In the genomic region with DNA sequence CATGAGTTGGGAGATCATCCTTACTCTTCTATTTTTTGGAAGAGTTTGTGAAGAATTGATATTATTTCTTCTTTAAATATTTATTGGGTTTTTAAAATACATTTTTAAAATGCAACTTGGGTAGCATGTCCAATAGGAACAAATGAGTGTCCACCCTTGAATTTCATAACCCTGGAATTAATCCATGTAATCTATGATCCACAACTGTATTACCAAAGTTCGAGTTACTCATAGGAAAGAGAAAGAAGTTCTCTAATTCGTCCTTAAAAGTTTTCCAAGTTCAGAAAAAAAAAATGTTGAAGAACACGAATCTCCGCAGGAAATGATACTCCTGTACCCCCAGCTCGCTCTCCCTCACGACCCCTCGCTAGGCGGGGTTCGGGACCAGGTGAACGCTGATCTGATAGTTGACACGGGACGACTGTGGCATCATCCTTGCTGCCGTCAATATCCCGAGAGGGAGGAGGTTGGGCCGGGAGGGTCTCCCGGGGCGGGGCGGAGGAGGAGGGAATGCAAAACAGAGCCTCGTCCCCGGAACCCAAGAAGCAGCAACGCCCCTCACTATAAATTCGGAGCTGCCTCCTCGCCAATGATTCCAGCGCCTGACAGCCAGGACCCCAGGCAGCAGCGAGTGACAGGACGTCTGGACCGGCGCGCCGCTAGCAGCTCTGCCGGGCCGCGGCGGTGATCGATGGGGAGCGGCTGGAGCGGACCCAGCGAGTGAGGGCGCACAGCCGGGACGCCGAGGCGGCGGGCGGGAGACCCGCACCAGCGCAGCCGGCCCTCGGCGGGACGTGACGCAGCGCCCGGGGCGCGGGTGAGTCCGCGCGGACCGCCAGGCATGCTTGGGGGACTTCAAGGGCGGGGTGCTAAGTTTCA, we compare ENCODE assay signal across 1 cellular context.
TF ChIP-seq lines count a peak whose summit lies in the region.

A gene (plus strand): TSS at position 593 of the 879 bp plus-strand sequence. CDS start 43,133 bp downstream, outside the sequence.

TF ChIP-seq in HEK293, 187 proteins besides CTCF, POLR2A, EP300 and RAD21 (continued from another document):
- TF ChIP-seq, protein P1, sequence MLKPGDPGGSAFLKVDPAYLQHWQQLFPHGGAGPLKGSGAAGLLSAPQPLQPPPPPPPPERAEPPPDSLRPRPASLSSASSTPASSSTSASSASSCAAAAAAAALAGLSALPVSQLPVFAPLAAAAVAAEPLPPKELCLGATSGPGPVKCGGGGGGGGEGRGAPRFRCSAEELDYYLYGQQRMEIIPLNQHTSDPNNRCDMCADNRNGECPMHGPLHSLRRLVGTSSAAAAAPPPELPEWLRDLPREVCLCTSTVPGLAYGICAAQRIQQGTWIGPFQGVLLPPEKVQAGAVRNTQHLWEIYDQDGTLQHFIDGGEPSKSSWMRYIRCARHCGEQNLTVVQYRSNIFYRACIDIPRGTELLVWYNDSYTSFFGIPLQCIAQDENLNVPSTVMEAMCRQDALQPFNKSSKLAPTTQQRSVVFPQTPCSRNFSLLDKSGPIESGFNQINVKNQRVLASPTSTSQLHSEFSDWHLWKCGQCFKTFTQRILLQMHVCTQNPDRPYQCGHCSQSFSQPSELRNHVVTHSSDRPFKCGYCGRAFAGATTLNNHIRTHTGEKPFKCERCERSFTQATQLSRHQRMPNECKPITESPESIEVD (tag by site-specific recombination; IDR thresholded peaks at IDR 0.05) = no peak
- no peak for TF ChIP-seq ZNF623 (tag by site-specific recombination; IDR thresholded peaks at IDR 0.05)
- TF ChIP-seq KLF1 (tag by site-specific recombination; IDR thresholded peaks at IDR 0.05) = 0 out of 2 replicates have a peak, but pooled peaks have one; percentile 10
- no peak for TF ChIP-seq ZNF274 (IDR thresholded peaks at IDR 0.05; ENCODE audit: low read length)
- no peak for TF ChIP-seq ZNF274 (tag by site-specific recombination; IDR thresholded peaks at IDR 0.05; ENCODE audit: borderline replicate concordance)
TF ChIP-seq in HEK293: peak in this region for 5.
